ENCODE assay signal across 25 cellular contexts in the genomic region with DNA sequence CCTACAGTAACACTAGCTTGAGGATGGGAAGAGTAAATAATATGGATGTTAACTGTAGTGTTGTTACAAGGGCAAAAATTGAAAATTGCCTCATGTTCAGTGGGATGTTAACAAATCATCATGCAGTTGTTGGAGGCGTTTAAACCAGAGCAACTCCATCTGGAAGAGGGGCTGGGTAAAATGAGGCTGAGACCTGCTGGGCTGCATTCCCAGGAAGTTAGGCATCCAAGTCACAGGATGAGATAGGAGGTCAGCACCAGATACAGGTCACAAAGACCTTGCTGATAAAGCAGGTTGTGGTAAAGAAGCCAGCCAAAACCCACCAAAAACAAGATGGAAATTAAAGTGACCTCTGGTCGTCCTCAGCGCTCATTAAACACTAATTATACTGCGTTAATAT.
"Had no signal": no experiment of that assay in that cellular context is flagged by ENCODE, and none has a peak within 500 bp of the region (broad histone marks: within the 10 kb centered on the region; RNA-seq: fewer than 3 reads in every experiment).

No MANE protein-coding gene starts in this region.

- H3K27ac Mint-ChIP-seq: activated CD4-positive, alpha-beta memory T cell treated with anti-CD3 and anti-CD28 coated beads for 36 hours; activated CD4-positive, alpha-beta T cell treated with anti-CD3 and anti-CD28 coated beads, Interleukin-2, amount 10 ng/mL, durations not matched to agents 7 days and 5 days; activated naive CD4-positive, alpha-beta T cell treated with anti-CD3 and anti-CD28 coated beads for 36 hours; activated naive CD8-positive, alpha-beta T cell; T-cell had no signal

- H3K4me1 Mint-ChIP-seq: activated CD4-positive, alpha-beta T cell treated with anti-CD3 and anti-CD28 coated beads, Interleukin-2, amount 10 ng/mL, durations not matched to agents 7 days and 5 days had no signal

- H3K9me3 Mint-ChIP-seq: activated CD4-positive, alpha-beta memory T cell treated with anti-CD3 and anti-CD28 coated beads for 36 hours; activated CD4-positive, alpha-beta T cell treated with anti-CD3 and anti-CD28 coated beads, Interleukin-2, amount 10 ng/mL, durations not matched to agents 7 days and 5 days; activated naive CD4-positive, alpha-beta T cell treated with anti-CD3 and anti-CD28 coated beads for 36 hours; activated T-cell treated with anti-CD3 and anti-CD28 coated beads, Interleukin-2, amount 50 U/mL, for 4 hours; T-cell had no signal

- DNase-seq: activated CD4-positive, alpha-beta memory T cell treated with anti-CD3 and anti-CD28 coated beads for 36 hours; activated CD4-positive, alpha-beta T cell treated with anti-CD3 and anti-CD28 coated beads, Interleukin-2, amount 10 ng/mL, durations not matched to agents 7 days and 5 days; activated CD4-positive, CD25-positive, alpha-beta regulatory T cell; activated CD8-positive, alpha-beta memory T cell treated with anti-CD3 and anti-CD28 coated beads for 24 hours; activated gamma-delta T cell; activated naive CD4-positive, alpha-beta T cell treated with anti-CD3 and anti-CD28 coated beads for 36 hours; activated T-cell treated with anti-CD3 and anti-CD28 coated beads, Interleukin-2, amount 50 U/mL, for 4 hours; Karpas-422; NCI-H1105 treated with DMSO at 0.1 percent for 48 hours; NCI-H1436 treated with DMSO at 0.1 percent for 48 hours; NCI-H187; NCI-H2107; NCI-H2171 treated with DMSO at 0.1 percent for 48 hours; NCI-H226; NCI-H69; NK-92 treated with Interleukin-12 subunit alpha and Interleukin-12 subunit beta, amount 100 ng/mL, for 24 hours; RPMI8226; T-cell; T-helper 2 cell; T1000 had no signal

- ATAC-seq: activated T-cell treated with anti-CD3 and anti-CD28 coated beads, Interleukin-2, amount 50 U/mL, for 4 hours; Panc1; Right ventricle myocardium inferior; T-cell had no signal

- H3K36me3 Mint-ChIP-seq: activated CD4-positive, alpha-beta memory T cell treated with anti-CD3 and anti-CD28 coated beads for 36 hours; activated naive CD8-positive, alpha-beta T cell; T-cell had no signal

- H3K27ac ChIP-seq: SK-N-MC, VCaP had no signal

- H3K4me3 Mint-ChIP-seq: activated CD4-positive, alpha-beta memory T cell treated with anti-CD3 and anti-CD28 coated beads for 36 hours; activated CD4-positive, alpha-beta T cell treated with anti-CD3 and anti-CD28 coated beads, Interleukin-2, amount 10 ng/mL, durations not matched to agents 7 days and 5 days; activated naive CD4-positive, alpha-beta T cell treated with anti-CD3 and anti-CD28 coated beads for 36 hours; activated naive CD8-positive, alpha-beta T cell; activated T-cell treated with anti-CD3 and anti-CD28 coated beads, Interleukin-2, amount 50 U/mL, for 4 hours; T-cell had no signal

- H3K4me3 ChIP-seq: SK-N-MC had no signal
